Comparison of ENCODE assay signal across 8 cellular contexts in the genomic region with DNA sequence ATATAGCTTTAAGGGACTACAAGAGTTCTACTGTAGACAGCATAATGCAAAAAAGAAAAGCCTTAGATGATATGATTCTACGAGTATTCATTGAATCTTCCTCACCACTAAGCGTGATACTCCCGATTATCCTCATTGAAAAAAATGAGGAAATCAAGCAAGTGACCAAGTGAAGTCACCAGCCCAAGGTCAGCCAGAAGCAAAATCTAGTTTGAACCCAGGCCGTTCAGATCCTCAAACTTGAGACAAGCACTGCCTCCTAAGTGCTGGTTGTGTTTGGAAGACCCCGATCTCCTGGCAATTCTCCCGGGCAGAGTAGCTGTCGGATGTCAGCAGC. TPM values are rescaled to one million over a fixed set of nuclear protein-coding genes. Genes with fewer than 3 reads are reported as not detected.
A peak's percentile ranks its signal among the peaks of the same experiment; 100 is the strongest.
DNase-seq lines count a peak whose midpoint lies in the region; ATAC-seq and TF ChIP-seq lines count a peak whose summit lies in the region.

No MANE protein-coding gene starts in this region.

- H3K4me3 ChIP-seq in BLaER1 (peak overlapping the region; percentile 98), MM.1S (ENCODE audit: low read length) (peak overlapping the region; percentile 83), neural cell (ENCODE audit: low read length) (peak overlapping the region; percentile 99)

- TF ChIP-seq CTCF in MM.1S (IDR thresholded peaks at IDR 0.05; ENCODE audit: low read length): no peak
- no peak for TF ChIP-seq CTCF in neural cell (IDR thresholded peaks at IDR 0.05; ENCODE audit: poor library complexity, severe bottlenecking)

- H3K4me1 Mint-ChIP-seq in effector memory CD8-positive, alpha-beta T cell (ENCODE audit: low read depth in 2 of 2): peaks cover 31 to 46% of the 10 kb centered on the region in 2 donors

- H3K9ac ChIP-seq in BLaER1 (peak overlapping the region; percentile 97), MM.1S (ENCODE audit: low read length) (peak overlapping the region; percentile 78; the same call in 1 of the 2 replicates), neural cell (ENCODE audit: low read length) (peak overlapping the region; percentile 91)

- no peaks in the 10 kb centered on the region for H3K27me3 Mint-ChIP-seq in effector memory CD8-positive, alpha-beta T cell

- H3K4me3 Mint-ChIP-seq in effector memory CD8-positive, alpha-beta T cell: peak overlapping the region; percentile 83 to 95

- H3K9me3 ChIP-seq in BLaER1: no peaks in the 10 kb centered on the region
- no peaks in the 10 kb centered on the region for H3K9me3 ChIP-seq in MM.1S (replicated peaks; ENCODE audit: insufficient read depth, low read length)
- no peaks in the 10 kb centered on the region for H3K9me3 ChIP-seq in neural cell (ENCODE audit: low read length)

- no peak for TF ChIP-seq EP300 in neural cell (conservative IDR thresholded peaks at IDR 0.05; ENCODE audit: poor library complexity, severe bottlenecking)

- H2AFZ ChIP-seq in MM.1S (ENCODE audit: low read length): no peak overlapping the region
- H2AFZ ChIP-seq in neural cell (ENCODE audit: low read depth, low read length): peak overlapping the region; percentile 100

- TF ChIP-seq RAD21 in neural cell (conservative IDR thresholded peaks at IDR 0.05): no peak

- H3K4me1 ChIP-seq in BLaER1: peaks cover 45% of the 10 kb centered on the region
- 0 out of 2 replicates have a peak, but pooled peaks cover 8% of the 10 kb centered on the region for H3K4me1 ChIP-seq in MM.1S (ENCODE audit: low read length)

- no peaks in the 10 kb centered on the region for H3K9me2 ChIP-seq in MM.1S (replicated peaks; ENCODE audit: insufficient read depth, low read length)
- no peaks in the 10 kb centered on the region for H3K9me2 ChIP-seq in neural cell (ENCODE audit: insufficient read depth, low read length)

- peaks cover 36% of the 10 kb centered on the region for H3K36me3 Mint-ChIP-seq in effector memory CD8-positive, alpha-beta T cell (ENCODE audit: insufficient read depth)

- H3K27ac ChIP-seq in BLaER1 (peak overlapping the region; percentile 97), MM.1S (ENCODE audit: low read length) (peak overlapping the region; percentile 79; the same call in 1 of the 2 replicates), neural cell (ENCODE audit: low read length) (no peak overlapping the region)

- peaks cover 16% of the 10 kb centered on the region; the same call in 1 of the 2 replicates for H3F3A ChIP-seq in MM.1S (ENCODE audit: insufficient read depth, low read length)
- H3F3A ChIP-seq in neural cell (ENCODE audit: insufficient read depth, low read length, poor library complexity, severe bottlenecking): no peaks in the 10 kb centered on the region

- H3K79me2 ChIP-seq in MM.1S (ENCODE audit: low read length): peaks cover 63% of the 10 kb centered on the region
- peaks cover 36% of the 10 kb centered on the region for H3K79me2 ChIP-seq in neural cell (replicated peaks; ENCODE audit: insufficient read depth, low read length)

- H3K27ac Mint-ChIP-seq in effector memory CD8-positive, alpha-beta T cell: peak overlapping the region; percentile 90

- H3K36me3 ChIP-seq in BLaER1: peaks cover 29% of the 10 kb centered on the region
- no peaks in the 10 kb centered on the region for H3K36me3 ChIP-seq in MM.1S (replicated peaks; ENCODE audit: insufficient read depth, low read length)
- no peaks in the 10 kb centered on the region for H3K36me3 ChIP-seq in neural cell (ENCODE audit: insufficient read depth, low read length)

- H4K20me1 ChIP-seq in BLaER1 (peaks cover 58% of the 10 kb centered on the region), MM.1S (ENCODE audit: insufficient read depth, low read length) (no peaks in the 10 kb centered on the region), neural cell (ENCODE audit: insufficient read depth) (no peaks in the 10 kb centered on the region)

- peak overlapping the region; percentile 87 for H3K4me2 ChIP-seq in BLaER1
- peak overlapping the region; percentile 60 for H3K4me2 ChIP-seq in MM.1S (ENCODE audit: low read depth, low read length)
- H3K4me2 ChIP-seq in neural cell (ENCODE audit: low read length): peak overlapping the region; percentile 92

- DNase-seq in MM.1S (no peak), cerebellar cortex (ENCODE audit: low spot score) (no peak), NCI-H526 treated with DMSO at 0.1 percent for 48 hours (lab: John Stamatoyannopoulos, UW) (no peak)
- DNase-seq in effector memory CD8-positive, alpha-beta T cell: no peak

- peaks cover 14% of the 10 kb centered on the region for H3K27me3 ChIP-seq in BLaER1
- no peaks in the 10 kb centered on the region for H3K27me3 ChIP-seq in MM.1S (replicated peaks; ENCODE audit: insufficient read depth, low read length)
- H3K27me3 ChIP-seq in neural cell (ENCODE audit: insufficient read depth, low read depth, low read length): no peaks in the 10 kb centered on the region

- ATAC-seq in effector memory CD8-positive, alpha-beta T cell (replicated peaks): no peak
- ATAC-seq in HG02885 (IDR thresholded peaks at IDR 0.05; ENCODE audit: poor library complexity, unreplicated experiment) (no peak), GM19324 (IDR thresholded peaks at IDR 0.05; ENCODE audit: low FRiP score, unreplicated experiment) (no peak)

- H3K9me3 Mint-ChIP-seq in effector memory CD8-positive, alpha-beta T cell: no peaks in the 10 kb centered on the region

TF ChIP-seq in neural cell, 6 proteins besides CTCF, POLR2A, EP300 and RAD21:
- TF ChIP-seq SMC3 (conservative IDR thresholded peaks at IDR 0.05; ENCODE audit: poor library complexity) (no peak), EZH2 (IDR thresholded peaks at IDR 0.05; ENCODE audit: borderline replicate concordance, insufficient read depth, low read length, poor library complexity, severe bottlenecking) (no peak), POLR2AphosphoS5 (IDR thresholded peaks at IDR 0.05) (no peak), TAF1 (IDR thresholded peaks at IDR 0.05; ENCODE audit: low read depth) (no peak), MXI1 (conservative IDR thresholded peaks at IDR 0.05; ENCODE audit: poor library complexity, severe bottlenecking) (no peak)
- TF ChIP-seq, protein P1, sequence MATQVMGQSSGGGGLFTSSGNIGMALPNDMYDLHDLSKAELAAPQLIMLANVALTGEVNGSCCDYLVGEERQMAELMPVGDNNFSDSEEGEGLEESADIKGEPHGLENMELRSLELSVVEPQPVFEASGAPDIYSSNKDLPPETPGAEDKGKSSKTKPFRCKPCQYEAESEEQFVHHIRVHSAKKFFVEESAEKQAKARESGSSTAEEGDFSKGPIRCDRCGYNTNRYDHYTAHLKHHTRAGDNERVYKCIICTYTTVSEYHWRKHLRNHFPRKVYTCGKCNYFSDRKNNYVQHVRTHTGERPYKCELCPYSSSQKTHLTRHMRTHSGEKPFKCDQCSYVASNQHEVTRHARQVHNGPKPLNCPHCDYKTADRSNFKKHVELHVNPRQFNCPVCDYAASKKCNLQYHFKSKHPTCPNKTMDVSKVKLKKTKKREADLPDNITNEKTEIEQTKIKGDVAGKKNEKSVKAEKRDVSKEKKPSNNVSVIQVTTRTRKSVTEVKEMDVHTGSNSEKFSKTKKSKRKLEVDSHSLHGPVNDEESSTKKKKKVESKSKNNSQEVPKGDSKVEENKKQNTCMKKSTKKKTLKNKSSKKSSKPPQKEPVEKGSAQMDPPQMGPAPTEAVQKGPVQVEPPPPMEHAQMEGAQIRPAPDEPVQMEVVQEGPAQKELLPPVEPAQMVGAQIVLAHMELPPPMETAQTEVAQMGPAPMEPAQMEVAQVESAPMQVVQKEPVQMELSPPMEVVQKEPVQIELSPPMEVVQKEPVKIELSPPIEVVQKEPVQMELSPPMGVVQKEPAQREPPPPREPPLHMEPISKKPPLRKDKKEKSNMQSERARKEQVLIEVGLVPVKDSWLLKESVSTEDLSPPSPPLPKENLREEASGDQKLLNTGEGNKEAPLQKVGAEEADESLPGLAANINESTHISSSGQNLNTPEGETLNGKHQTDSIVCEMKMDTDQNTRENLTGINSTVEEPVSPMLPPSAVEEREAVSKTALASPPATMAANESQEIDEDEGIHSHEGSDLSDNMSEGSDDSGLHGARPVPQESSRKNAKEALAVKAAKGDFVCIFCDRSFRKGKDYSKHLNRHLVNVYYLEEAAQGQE (IDR thresholded peaks at IDR 0.05; ENCODE audit: borderline replicate concordance): no peak

RNA-seq across cellular contexts. Expression of a gene that starts 0.8 kb away (rescaled TPM):
- 14.2 and 21.1 TPM in 2 replicates for polyA plus RNA-seq in neural cell
- 47.0 and 66.0 TPM in 2 replicates for polyA minus RNA-seq in neural cell

RNA-seq across cellular contexts. Expression of a gene that starts 3.9 kb away (rescaled TPM):
- 89.2 and 117 TPM in 2 replicates for polyA plus RNA-seq in neural cell
- polyA minus RNA-seq in neural cell: 78.6 and 90.3 TPM in 2 replicates

RNA-seq across cellular contexts. Expression of a gene that starts 53.0 kb away (rescaled TPM):
- polyA plus RNA-seq in neural cell: 202 and 227 TPM in 2 replicates
- polyA minus RNA-seq in neural cell: 84.9 and 99.1 TPM in 2 replicates
